8 cellular contexts compared by ENCODE assay signal in genomic region chr10:79981673-79982485, GRCh38. TPM values are rescaled to one million over a fixed set of nuclear protein-coding genes. Genes with fewer than 3 reads are reported as not detected.
DNase-seq lines count a peak whose midpoint lies in the region; ATAC-seq and TF ChIP-seq lines count a peak whose summit lies in the region.

No MANE protein-coding gene starts in this region.

- no peaks in the 10 kb centered on the region for H3K36me3 Mint-ChIP-seq in central memory CD8-positive, alpha-beta T cell (ENCODE audit: insufficient read depth)

- TF ChIP-seq CTCF in HEK293 (tag by site-specific recombination; IDR thresholded peaks at IDR 0.05) (0 out of 2 replicates have a peak, but pooled peaks have one; percentile 13), spleen (IDR thresholded peaks at IDR 0.05 in 8 of 11, conservative IDR thresholded peaks at IDR 0.05 in 3 of 11) (no peak)

- peaks cover 4% of the 10 kb centered on the region for H3K4me1 Mint-ChIP-seq in central memory CD8-positive, alpha-beta T cell

- DNase-seq in OCI-M1 (lab: John Stamatoyannopoulos, UW) (peak; percentile 63), kidney glomerular epithelial cell (lab: John Stamatoyannopoulos, UW) (peak; percentile 70), spleen (no peak)
- DNase-seq in central memory CD8-positive, alpha-beta T cell (ENCODE audit: low spot score in 2 of 2) = no peak
- DNase-seq in activated effector memory CD4-positive, alpha-beta T cell treated with Interleukin-2 at 50 U/mL for 16 hours = no peak

- H3K4me3 ChIP-seq in BLaER1 (peak overlapping the region; percentile 89), HEK293 (ENCODE audit: low read depth, low read length) (peak overlapping the region; percentile 46), spleen (peak overlapping the region; percentile 34 to 79 (median 48))

- H3K4me1 ChIP-seq in BLaER1 (peaks cover 14% of the 10 kb centered on the region; the same call in 1 of the 2 replicates), HEK293 (ENCODE audit: control insufficient read depth, insufficient read depth, low read length) (peaks cover 4% of the 10 kb centered on the region; the same call in 1 of the 2 replicates), spleen (peaks cover 3 to 24% (median 21%) of the 10 kb centered on the region in 6 donors)

- CTCF ChIA-PET in HEK293 (lab: Yijun Ruan, JAX) = interaction anchor here (1.6 to 1.8 kb wide), 2 partner anchors 47 to 64 kb away, joined by 4 to 5 read pairs; no protein-coding TSS in a partner anchor

- ATAC-seq in central memory CD8-positive, alpha-beta T cell (replicated peaks; ENCODE audit: extremely low read depth, poor library complexity, severe bottlenecking) = no peak
- no peak for ATAC-seq in GM18868 (IDR thresholded peaks at IDR 0.05; ENCODE audit: unreplicated experiment)

- peaks cover 39% of the 10 kb centered on the region for H3K27me3 ChIP-seq in BLaER1
- H3K27me3 ChIP-seq in spleen (replicated peaks in 1 of 7) = peaks cover 0 to 75% (median 36%) of the 10 kb centered on the region in 7 donors

- POLR2A ChIA-PET in HEK293 (lab: Yijun Ruan, JAX) = no interaction called here

- H3K9me3 Mint-ChIP-seq in central memory CD8-positive, alpha-beta T cell = no peaks in the 10 kb centered on the region

- H3K36me3 ChIP-seq in BLaER1 (no peaks in the 10 kb centered on the region), HEK293 (ENCODE audit: control insufficient read depth in 2 of 2, insufficient read depth in 1 of 2, low read length in 2 of 2) (no peaks in the 10 kb centered on the region), spleen (no peaks in the 10 kb centered on the region)

- H3K27ac ChIP-seq in BLaER1 (peak overlapping the region; percentile 40; the same call in 1 of the 2 replicates), HEK293 (ENCODE audit: extremely low read depth, low read depth, low read length) (peak overlapping the region; percentile 49; the same call in 1 of the 2 replicates), spleen (peak overlapping the region in 3 of 8 donors; percentile 21 to 49 (median 48))

- no peaks in the 10 kb centered on the region for H4K20me1 ChIP-seq in BLaER1

- H3K27ac Mint-ChIP-seq in central memory CD8-positive, alpha-beta T cell (ENCODE audit: low read depth) = no peak overlapping the region

- H3K9me3 ChIP-seq in BLaER1 (peaks cover 3% of the 10 kb centered on the region), HEK293 (ENCODE audit: control insufficient read depth, insufficient read depth, low read depth, low read length) (no peaks in the 10 kb centered on the region), spleen (peaks cover 0 to 4% (median 2%) of the 10 kb centered on the region in 8 donors)

- H3K4me3 Mint-ChIP-seq in central memory CD8-positive, alpha-beta T cell = peak overlapping the region; percentile 27

- no peak for TF ChIP-seq POLR2A in spleen (IDR thresholded peaks at IDR 0.05)

- 0 to 2% (median 1%) methylated on average over 30 to 84 of the region's 84 CpGs for WGBS in spleen, 5 donors

- H3K27me3 Mint-ChIP-seq in central memory CD8-positive, alpha-beta T cell = peaks cover 96% of the 10 kb centered on the region

- H3K9ac ChIP-seq in BLaER1 = peak overlapping the region; percentile 75

- peak overlapping the region; percentile 97 for H3K4me2 ChIP-seq in BLaER1

- intact Hi-C loops in spleen (cut with DNase I; ENCODE audit: low total_unique reads) = no loop called here

TF ChIP-seq in HEK293, 187 proteins besides CTCF, POLR2A, EP300 and RAD21:
- TF ChIP-seq ZBTB26 (tag by site-specific recombination; optimal IDR thresholded peaks at IDR 0.05) (peak; percentile 23), ZNF239 (tag by site-specific recombination; IDR thresholded peaks at IDR 0.05) (no peak), ZNF404 (tag by site-specific recombination; IDR thresholded peaks at IDR 0.05) (no peak), ZFP41 (tag by site-specific recombination; IDR thresholded peaks at IDR 0.05; ENCODE audit: borderline replicate concordance) (no peak), ZNF76 (tag by site-specific recombination; IDR thresholded peaks at IDR 0.05; ENCODE audit: borderline replicate concordance, low read depth) (peak; percentile 9; the same call in 1 of the 2 replicates), EGR2 (tag by site-specific recombination; IDR thresholded peaks at IDR 0.05; ENCODE audit: low read depth) (peak; percentile 61), SP7 (tag by site-specific recombination; IDR thresholded peaks at IDR 0.05) (0 out of 2 replicates have a peak, but pooled peaks have one; percentile 22), ZBTB44 (tag by site-specific recombination; IDR thresholded peaks at IDR 0.05) (no peak), ZNF24 (tag by site-specific recombination; IDR thresholded peaks at IDR 0.05) (no peak), SP2 (tag by site-specific recombination; IDR thresholded peaks at IDR 0.05) (peak; percentile 33), GLIS1 (tag by site-specific recombination; IDR thresholded peaks at IDR 0.05) (0 out of 2 replicates have a peak, but pooled peaks have one; percentile 5), ZBTB8A (tag by site-specific recombination; IDR thresholded peaks at IDR 0.05) (peak; percentile 96), ZFHX2 (tag by site-specific recombination; conservative IDR thresholded peaks at IDR 0.05) (peak; percentile 70), SP3 (tag by site-specific recombination; IDR thresholded peaks at IDR 0.05) (0 out of 2 replicates have a peak, but pooled peaks have one; percentile 28), ZNF560 (tag by site-specific recombination; IDR thresholded peaks at IDR 0.05; ENCODE audit: borderline replicate concordance) (no peak), ZNF202 (tag by site-specific recombination; IDR thresholded peaks at IDR 0.05; ENCODE audit: borderline replicate concordance) (0 out of 2 replicates have a peak, but pooled peaks have one; percentile 32)
- TF ChIP-seq, protein P1, sequence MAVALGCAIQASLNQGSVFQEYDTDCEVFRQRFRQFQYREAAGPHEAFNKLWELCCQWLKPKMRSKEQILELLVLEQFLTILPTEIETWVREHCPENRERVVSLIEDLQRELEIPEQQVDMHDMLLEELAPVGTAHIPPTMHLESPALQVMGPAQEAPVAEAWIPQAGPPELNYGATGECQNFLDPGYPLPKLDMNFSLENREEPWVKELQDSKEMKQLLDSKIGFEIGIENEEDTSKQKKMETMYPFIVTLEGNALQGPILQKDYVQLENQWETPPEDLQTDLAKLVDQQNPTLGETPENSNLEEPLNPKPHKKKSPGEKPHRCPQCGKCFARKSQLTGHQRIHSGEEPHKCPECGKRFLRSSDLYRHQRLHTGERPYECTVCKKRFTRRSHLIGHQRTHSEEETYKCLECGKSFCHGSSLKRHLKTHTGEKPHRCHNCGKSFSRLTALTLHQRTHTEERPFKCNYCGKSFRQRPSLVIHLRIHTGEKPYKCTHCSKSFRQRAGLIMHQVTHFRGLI (tag by site-specific recombination; IDR thresholded peaks at IDR 0.05) = peak; percentile 49; the same call in 1 of the 2 replicates

RNA-seq across cellular contexts. Expression of gene SFTPD, which starts 33.0 kb away (rescaled TPM):
- total RNA-seq in spleen = not detected
- polyA plus RNA-seq in spleen = under 1 TPM; 0.15 to 0.33 (median 0.19) TPM

Comparison
In these comparisons a context has a peak if more than half of its experiments do, and no peak if none do; other contexts are left out.
1. DNase-seq: peak in OCI-M1 (single experiment) and kidney glomerular epithelial cell (single experiment); none in central memory CD8-positive, alpha-beta T cell (0 of 2), spleen (single experiment) and activated effector memory CD4-positive, alpha-beta T cell treated with Interleukin-2 at 50 U/mL for 16 hours (single experiment).
2. Peak in every context shown above with its lines, with median percentiles within 50 percentile points of each other: H3K4me3 ChIP-seq.